In the genomic region with DNA sequence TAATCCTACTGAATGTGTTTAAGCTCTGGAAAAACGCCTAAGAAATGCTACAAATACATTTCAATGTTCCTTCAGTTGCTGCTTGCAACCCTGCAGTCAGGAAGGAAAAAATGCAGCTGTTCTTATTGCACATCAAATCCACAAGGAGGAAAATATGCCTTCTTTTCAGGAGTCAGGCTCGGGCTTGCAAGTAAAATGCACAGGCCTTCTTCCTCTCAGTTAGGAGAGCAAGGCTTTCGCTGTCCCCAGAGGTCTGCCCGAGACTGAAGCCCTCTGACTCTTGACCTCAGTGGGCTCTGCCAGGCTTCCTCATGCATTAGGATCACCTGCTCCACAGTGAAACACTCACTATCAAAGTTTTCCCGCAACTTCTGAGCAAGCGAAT, we compare ENCODE assay signal across 8 cellular contexts. TPM values are rescaled to one million over a fixed set of nuclear protein-coding genes. Genes with fewer than 3 reads are reported as not detected.
DNase-seq lines count a peak whose midpoint lies in the region; ATAC-seq, FAIRE-seq and TF ChIP-seq lines count a peak whose summit lies in the region.

No MANE protein-coding gene starts in this region.

- DNase-seq in ELR (ENCODE audit: low read depth) (peak; percentile 40), Peyer's patch (peak in 1 of 3 donors; percentile 29), esophagus muscularis mucosa (ENCODE audit: extremely low spot score) (no peak), non-pigmented ciliary epithelial cell (ENCODE audit: low read depth) (peak; percentile 13), NCI-H510A (lab: John Stamatoyannopoulos, UW) (no peak), GM19239 (ENCODE audit: insufficient read length, low spot score) (no peak)
- no peak for DNase-seq in stimulated activated naive CD4-positive, alpha-beta T cell (lab: John Stamatoyannopoulos, UW)

- no peaks in the 10 kb centered on the region for H3K36me3 ChIP-seq in Peyer's patch
- no peaks in the 10 kb centered on the region for H3K36me3 ChIP-seq in esophagus muscularis mucosa

- WGBS in esophagus muscularis mucosa = 27% methylated on average over 4 of the region's 6 CpGs

- TF ChIP-seq POLR2A in Peyer's patch (IDR thresholded peaks at IDR 0.05) (no peak), esophagus muscularis mucosa (IDR thresholded peaks at IDR 0.05; ENCODE audit: low read depth) (no peak)

- H3K9me3 ChIP-seq in Peyer's patch (no peaks in the 10 kb centered on the region), esophagus muscularis mucosa (no peaks in the 10 kb centered on the region)

- no peak for TF ChIP-seq EP300 in esophagus muscularis mucosa (IDR thresholded peaks at IDR 0.05)

- peak overlapping the region in 3 of 4 donors; percentile 1 to 45 (median 40) for H3K4me3 ChIP-seq in Peyer's patch
- H3K4me3 ChIP-seq in esophagus muscularis mucosa = peak overlapping the region; percentile 39 to 51 (median 46)

- H3K4me1 ChIP-seq in Peyer's patch (peaks cover 0 to 28% (median 8%) of the 10 kb centered on the region in 4 donors), esophagus muscularis mucosa (peaks cover 25 to 48% (median 42%) of the 10 kb centered on the region in 4 donors)

- intact Hi-C loops in esophagus muscularis mucosa (cut with DNase I) = loop anchor here (5.0 to 10.0 kb wide), 2 partner anchors 37 to 125 kb away; no protein-coding TSS in a partner anchor

- peaks cover 0 to 17% of the 10 kb centered on the region in 2 donors for H3K27me3 ChIP-seq in Peyer's patch
- peaks cover 0 to 50% (median 23%) of the 10 kb centered on the region in 4 donors for H3K27me3 ChIP-seq in esophagus muscularis mucosa

- H3K27ac ChIP-seq in Peyer's patch (peak overlapping the region; percentile 20 to 79 (median 56)), esophagus muscularis mucosa (replicated peaks in 1 of 4) (peak overlapping the region; percentile 41 to 73 (median 61))

- FAIRE-seq in GM19239 (lab: Jason Lieb, UNC) = no peak

- TF ChIP-seq CTCF in Peyer's patch (IDR thresholded peaks at IDR 0.05) (no peak), esophagus muscularis mucosa (IDR thresholded peaks at IDR 0.05) (no peak)

- ATAC-seq in HG03139 (IDR thresholded peaks at IDR 0.05; ENCODE audit: unreplicated experiment) = no peak

RNA-seq across cellular contexts. Expression of a gene that starts 0.9 kb away (rescaled TPM):
- total RNA-seq in Peyer's patch (1 to 10 TPM in 3 of 4 donors, under 1 TPM in 1; 0.88 to 5.0 (median 2.2) TPM), esophagus muscularis mucosa (1 to 10 TPM; 2.2 to 4.0 (median 3.1) TPM)

Comparison
In these comparisons a context has a peak if more than half of its experiments do, and no peak if none do; other contexts are left out.
1. DNase-seq: peak in ELR (single experiment) and non-pigmented ciliary epithelial cell (single experiment); none in esophagus muscularis mucosa (single experiment), NCI-H510A (single experiment), stimulated activated naive CD4-positive, alpha-beta T cell (0 of 6) and GM19239 (single experiment).